Comparison of ENCODE assay signal across 23 cellular contexts in the genomic region with DNA sequence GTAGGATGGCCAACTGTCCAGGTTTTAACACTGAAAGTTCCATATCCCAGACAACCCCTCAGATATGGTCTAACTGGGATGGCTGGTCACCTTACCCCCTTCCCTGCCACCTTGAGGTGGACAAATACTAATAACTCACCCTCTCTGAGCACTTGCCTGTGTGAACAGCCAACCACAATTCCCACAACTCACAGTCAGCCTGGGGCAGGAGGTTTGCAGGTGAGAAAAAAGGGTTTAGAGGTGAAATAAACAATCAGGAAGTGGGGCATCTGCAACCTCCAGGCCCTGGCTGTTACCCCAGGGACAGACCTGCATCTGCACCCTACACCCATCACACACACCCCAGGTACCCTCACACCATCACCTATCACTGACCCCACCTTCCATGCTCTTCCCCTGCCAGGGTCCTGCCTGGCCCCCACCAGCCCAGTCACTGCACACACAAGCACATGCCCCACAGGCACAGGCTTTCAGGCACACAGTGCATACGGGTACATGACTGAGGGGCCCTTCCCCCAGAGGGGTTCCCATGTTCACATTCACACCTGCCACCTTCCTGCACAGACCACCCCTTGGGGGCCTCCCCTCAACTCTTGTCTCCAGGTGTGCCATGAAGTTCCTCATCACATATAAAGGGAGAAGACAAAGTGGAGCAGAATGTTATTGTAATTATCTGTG.
"Had no signal": no experiment of that assay in that cellular context is flagged by ENCODE, and none has a peak within 500 bp of the region (broad histone marks: within the 10 kb centered on the region; RNA-seq: fewer than 3 reads in every experiment).

No MANE protein-coding gene starts in this region.

- H3K4me1 Mint-ChIP-seq: activated CD4-positive, alpha-beta T cell treated with anti-CD3 and anti-CD28 coated beads, Interleukin-2, amount 10 ng/mL, durations not matched to agents 7 days and 5 days; activated naive CD8-positive, alpha-beta T cell treated with anti-CD3 and anti-CD28 coated beads, Interleukin-2, amount 10 ng/mL, durations not matched to agents 7 days and 5 days; memory B cell; neural crest cell had no signal

- H3K27me3 ChIP-seq: hepatocyte had no signal

- H3K36me3 Mint-ChIP-seq: activated naive CD8-positive, alpha-beta T cell treated with anti-CD3 and anti-CD28 coated beads, Interleukin-2, amount 10 ng/mL, durations not matched to agents 7 days and 5 days; memory B cell had no signal

- H3K27me3 Mint-ChIP-seq: activated CD4-positive, alpha-beta T cell treated with anti-CD3 and anti-CD28 coated beads, Interleukin-2, amount 10 ng/mL, durations not matched to agents 7 days and 5 days; activated naive CD8-positive, alpha-beta T cell treated with anti-CD3 and anti-CD28 coated beads, Interleukin-2, amount 10 ng/mL, durations not matched to agents 7 days and 5 days had no signal

- H3K4me3 Mint-ChIP-seq: activated CD4-positive, alpha-beta T cell treated with anti-CD3 and anti-CD28 coated beads, Interleukin-2, amount 10 ng/mL, durations not matched to agents 7 days and 5 days; activated naive CD4-positive, alpha-beta T cell treated with anti-CD3 and anti-CD28 coated beads for 36 hours; activated naive CD8-positive, alpha-beta T cell treated with anti-CD3 and anti-CD28 coated beads, Interleukin-2, amount 10 ng/mL, durations not matched to agents 7 days and 5 days; activated T-cell treated with anti-CD3 and anti-CD28 coated beads, Interleukin-2, amount 50 U/mL, for 72 hours; memory B cell; neural crest cell; T-helper 2 cell treated with Interferon-gamma antibody and Interleukin-4, amounts not matched to agents 5 μg/mL and 100 μg/mL, for 36 hours had no signal

- DNase-seq: activated CD4-positive, alpha-beta T cell treated with anti-CD3 and anti-CD28 coated beads, Interleukin-2, amount 10 ng/mL, durations not matched to agents 7 days and 5 days; activated CD8-positive, alpha-beta memory T cell treated with anti-CD3 and anti-CD28 coated beads, Interleukin-2, amount 50 U/mL, for 48 hours; activated effector memory CD4-positive, alpha-beta T cell treated with Interleukin-2 at 50 U/mL for 16 hours; activated naive CD4-positive, alpha-beta T cell treated with anti-CD3 and anti-CD28 coated beads for 36 hours; activated naive CD8-positive, alpha-beta T cell treated with anti-CD3 and anti-CD28 coated beads, Interleukin-2, amount 10 ng/mL, durations not matched to agents 7 days and 5 days; activated T-cell treated with anti-CD3 and anti-CD28 coated beads, Interleukin-2, amount 50 U/mL, for 72 hours; amniotic stem cell; cerebellar nuclear complex; cortex of kidney; erythroblast; foreskin keratinocyte; glutamatergic neuron; left cardiac atrium; stimulated activated CD4-positive, alpha-beta T cell treated with anti-CD3 and anti-CD28 coated beads, Interleukin-4, amount 100 ng/mL, for 24 hours; stimulated activated naive CD8-positive, alpha-beta T cell treated with anti-CD3 and anti-CD28 coated beads, Interleukin-15, Interleukin-2, amounts not matched to agents 100 U/mL and 50 U/mL, for 24 hours had no signal

- H3K4me1 ChIP-seq: breast epithelium, foreskin keratinocyte, prostate gland had no signal

- H3K9me3 Mint-ChIP-seq: activated T-cell treated with anti-CD3 and anti-CD28 coated beads, Interleukin-2, amount 50 U/mL, for 72 hours; neural crest cell; T-helper 2 cell treated with Interferon-gamma antibody and Interleukin-4, amounts not matched to agents 5 μg/mL and 100 μg/mL, for 36 hours had no signal

- ATAC-seq: activated T-cell treated with anti-CD3 and anti-CD28 coated beads, Interleukin-2, amount 50 U/mL, for 72 hours; foreskin keratinocyte; left cardiac atrium; SK-N-SH treated with all-trans-retinoic acid at 6 μM for 48 hours; stimulated activated naive CD8-positive, alpha-beta T cell treated with anti-CD3 and anti-CD28 coated beads, Interleukin-15, Interleukin-2, amounts not matched to agents 100 U/mL and 50 U/mL, for 24 hours had no signal

- H3K27ac ChIP-seq: breast epithelium, foreskin keratinocyte, hepatocyte, prostate gland, VCaP had no signal

- H3K9me3 ChIP-seq: prostate gland had no signal

- H3K4me3 ChIP-seq: breast epithelium, hepatocyte, prostate gland had no signal

- H3K27ac Mint-ChIP-seq: activated CD4-positive, alpha-beta T cell treated with anti-CD3 and anti-CD28 coated beads, Interleukin-2, amount 10 ng/mL, durations not matched to agents 7 days and 5 days; activated naive CD4-positive, alpha-beta T cell treated with anti-CD3 and anti-CD28 coated beads for 36 hours; activated naive CD8-positive, alpha-beta T cell treated with anti-CD3 and anti-CD28 coated beads, Interleukin-2, amount 10 ng/mL, durations not matched to agents 7 days and 5 days; activated T-cell treated with anti-CD3 and anti-CD28 coated beads, Interleukin-2, amount 50 U/mL, for 72 hours; memory B cell; T-helper 2 cell treated with Interferon-gamma antibody and Interleukin-4, amounts not matched to agents 5 μg/mL and 100 μg/mL, for 36 hours had no signal

- H3K36me3 ChIP-seq: breast epithelium, prostate gland had no signal
